In genomic region chr19:34254552-34255432, GRCh38 we compare ENCODE assay signal across 8 cellular contexts. TPM values are rescaled to one million over a fixed set of nuclear protein-coding genes. Genes with fewer than 3 reads are reported as not detected.
DNase-seq lines count a peak whose midpoint lies in the region; FAIRE-seq and TF ChIP-seq lines count a peak whose summit lies in the region.

GARRE1 (plus strand) TSS chr19:34254554; CDS start chr19:34300474, 45,920 bp downstream.

- no peaks in the 10 kb centered on the region; the same call in 1 of the 2 replicates for H3K36me3 ChIP-seq in MG63
- no peaks in the 10 kb centered on the region for H3K36me3 ChIP-seq in ectodermal cell (ENCODE audit: control insufficient read depth, insufficient read depth, low read length)

- peak within 1 kb of the TSS; percentile 82 to 94 for H3K4me3 Mint-ChIP-seq in H9
- peak within 1 kb of the TSS; percentile 90 for H3K4me3 Mint-ChIP-seq in activated CD4-positive, alpha-beta T cell treated with anti-CD3 and anti-CD28 coated beads, Interleukin-2, amount 10 ng/mL, durations not matched to agents 7 days and 5 days

- H3K14ac ChIP-seq in H9 (ENCODE audit: insufficient read depth, low read length): peak within 1 kb of the TSS; percentile 86

- no peak for TF ChIP-seq CTCF in H9 (conservative IDR thresholded peaks at IDR 0.05)

- no peak within 1 kb of the TSS for H4K5ac ChIP-seq in H9 (ENCODE audit: insufficient read length, low read depth, low read length)

- TF ChIP-seq POLR2A in GM12891 (IDR thresholded peaks at IDR 0.05; ENCODE audit: low read depth, low read length): no peak

- H3K4me1 ChIP-seq in H9 (ENCODE audit: insufficient read depth, low read length): no peaks in the 10 kb centered on the region
- H3K4me1 ChIP-seq in ectodermal cell (ENCODE audit: control insufficient read depth, insufficient read depth, low read length): peaks cover 4% of the 10 kb centered on the region

- peaks cover 17 to 20% of the 10 kb centered on the region in 2 experiments for H3K4me1 Mint-ChIP-seq in H9
- peaks cover 32% of the 10 kb centered on the region for H3K4me1 Mint-ChIP-seq in activated CD4-positive, alpha-beta T cell treated with anti-CD3 and anti-CD28 coated beads, Interleukin-2, amount 10 ng/mL, durations not matched to agents 7 days and 5 days

- no peak within 1 kb of the TSS for H2BK120ac ChIP-seq in H9 (ENCODE audit: low read depth, low read length, poor library complexity, severe bottlenecking)

- H3K18ac ChIP-seq in H9 (ENCODE audit: insufficient read length, low read depth, low read length): peak within 1 kb of the TSS; percentile 38

- FAIRE-seq in GM12891 (lab: Jason Lieb, UNC): peak; percentile 93

- no peaks in the 10 kb centered on the region; a peak in 1 of 5 replicates for H3K9me3 Mint-ChIP-seq in H9
- no peaks in the 10 kb centered on the region for H3K9me3 Mint-ChIP-seq in activated CD4-positive, alpha-beta T cell treated with anti-CD3 and anti-CD28 coated beads, Interleukin-2, amount 10 ng/mL, durations not matched to agents 7 days and 5 days

- peak within 1 kb of the TSS; percentile 21 for H3K27ac ChIP-seq in H9 (ENCODE audit: insufficient read length, low read depth, low read length)
- peak within 1 kb of the TSS; percentile 74 for H3K27ac ChIP-seq in ectodermal cell (ENCODE audit: insufficient read depth, low read depth, low read length, poor library complexity, severe bottlenecking)

- H3K27me3 ChIP-seq in H9 (ENCODE audit: insufficient read depth, low read length) (no peaks in the 10 kb centered on the region), MG63 (no peaks in the 10 kb centered on the region), ectodermal cell (ENCODE audit: control insufficient read depth, insufficient read depth, low read length, poor library complexity, severe bottlenecking) (no peaks in the 10 kb centered on the region)

- no peak within 1 kb of the TSS for H2AFZ ChIP-seq in H9 (ENCODE audit: low read length)

- H4K20me1 ChIP-seq in H9 (ENCODE audit: control insufficient read depth, insufficient read depth, insufficient read length): no peaks in the 10 kb centered on the region

- peaks cover 2% of the 10 kb centered on the region for H3K79me1 ChIP-seq in H9 (ENCODE audit: insufficient read depth, low read depth, low read length, poor library complexity, severe bottlenecking)

- H3K4me3 ChIP-seq in MG63 (peak within 1 kb of the TSS; percentile 94), ectodermal cell (ENCODE audit: insufficient read depth, low read depth, low read length) (peak within 1 kb of the TSS; percentile 72)

- H3K9ac ChIP-seq in H9 (ENCODE audit: extremely low read depth, insufficient read length, low read length): peak within 1 kb of the TSS; percentile 80

- CTCF ChIA-PET in activated CD4-positive, alpha-beta T cell treated with anti-CD3 and anti-CD28 coated beads, Interleukin-2, amount 10 ng/mL, durations not matched to agents 7 days and 5 days (lab: Charles Lee): interaction anchor here (0.5 kb wide), 1 partner anchor 83 kb away, joined by 3 read pairs; no protein-coding TSS in a partner anchor

- H3K23ac ChIP-seq in H9 (ENCODE audit: insufficient read length, low read depth, low read length): no peak within 1 kb of the TSS

- no peak within 1 kb of the TSS for H3K4ac ChIP-seq in H9 (ENCODE audit: low read depth, low read length)

- H3K23me2 ChIP-seq in H9 (ENCODE audit: insufficient read length, low read depth, low read length, poor library complexity, severe bottlenecking): peaks cover 7% of the 10 kb centered on the region

- POLR2A ChIA-PET in activated CD4-positive, alpha-beta T cell treated with anti-CD3 and anti-CD28 coated beads, Interleukin-2, amount 10 ng/mL, durations not matched to agents 7 days and 5 days (lab: Charles Lee): no interaction called here

- peaks cover 2% of the 10 kb centered on the region; the same call in 1 of the 2 replicates for H3K79me2 ChIP-seq in H9 (ENCODE audit: insufficient read depth, low read length)

- no peak within 1 kb of the TSS for H3K56ac ChIP-seq in H9 (ENCODE audit: insufficient read length, low read depth, low read length)

- no peak within 1 kb of the TSS for H2BK12ac ChIP-seq in H9 (ENCODE audit: insufficient read length, low read depth, low read length)

- peak within 1 kb of the TSS; percentile 68 for H3K4me2 ChIP-seq in H9 (ENCODE audit: insufficient read depth, insufficient read length, low read length)

- peak within 1 kb of the TSS; percentile 91 to 95 (median 92) for H3K27ac Mint-ChIP-seq in H9
- H3K27ac Mint-ChIP-seq in activated CD4-positive, alpha-beta T cell treated with anti-CD3 and anti-CD28 coated beads, Interleukin-2, amount 10 ng/mL, durations not matched to agents 7 days and 5 days: peak within 1 kb of the TSS; percentile 99

- no peak within 1 kb of the TSS for H4K91ac ChIP-seq in H9 (ENCODE audit: insufficient read length, low read depth, low read length)

- no peaks in the 10 kb centered on the region for H3K9me3 ChIP-seq in H9 (ENCODE audit: control insufficient read depth, low read depth, low read length)
- H3K9me3 ChIP-seq in MG63: no peaks in the 10 kb centered on the region
- no peaks in the 10 kb centered on the region for H3K9me3 ChIP-seq in ectodermal cell (ENCODE audit: control insufficient read depth, low read length)

- DNase-seq in GM12891 (ENCODE audit: insufficient read length, low spot score): no peak
- peak; percentile 41 for DNase-seq in H9
- peak; percentile 86 for DNase-seq in MG63
- peak; percentile 90 for DNase-seq in activated CD4-positive, alpha-beta T cell treated with anti-CD3 and anti-CD28 coated beads, Interleukin-2, amount 10 ng/mL, durations not matched to agents 7 days and 5 days
- DNase-seq in lung microvascular endothelial cell (ENCODE audit: low read depth in 2 of 2): peak; percentile 34 to 83
- DNase-seq in stimulated activated CD8-positive, alpha-beta memory T cell treated with anti-CD3 and anti-CD28 coated beads, Interleukin-4, amount 100 ng/mL, for 24 hours (ENCODE audit: low read depth): peak; percentile 6
- DNase-seq in pons (ENCODE audit: low spot score): no peak

- H2BK20ac ChIP-seq in H9 (ENCODE audit: low read depth, low read length, poor library complexity, severe bottlenecking): no peak within 1 kb of the TSS

- no peak within 1 kb of the TSS for H2BK5ac ChIP-seq in H9 (ENCODE audit: insufficient read length, low read length)

- H3K27me3 Mint-ChIP-seq in H9 (ENCODE audit: low read depth): no peaks in the 10 kb centered on the region
- no peaks in the 10 kb centered on the region for H3K27me3 Mint-ChIP-seq in activated CD4-positive, alpha-beta T cell treated with anti-CD3 and anti-CD28 coated beads, Interleukin-2, amount 10 ng/mL, durations not matched to agents 7 days and 5 days

- no CpG with 5 or more reads among the region's 112 CpGs for WGBS in H9 (ENCODE audit: extremely low coverage, insufficient read length, low lambda C conversion rate)
- 0% methylated on average over 112 of the region's 112 CpGs for WGBS in ectodermal cell, 2 experiments

- H2BK15ac ChIP-seq in H9 (ENCODE audit: low read depth, low read length): no peak within 1 kb of the TSS

- H2AK5ac ChIP-seq in H9 (ENCODE audit: insufficient read length, low read length): no peak within 1 kb of the TSS

- H3T11ph ChIP-seq in H9 (ENCODE audit: low read length): no peak within 1 kb of the TSS

- H4K8ac ChIP-seq in H9 (replicated peaks; ENCODE audit: insufficient read length, low read depth, low read length): no peak within 1 kb of the TSS

- no peaks in the 10 kb centered on the region; a peak in 4 of 7 replicates for H3K36me3 Mint-ChIP-seq in H9 (ENCODE audit: insufficient read depth in 1 of 3, low read depth in 3 of 3)
- H3K36me3 Mint-ChIP-seq in activated CD4-positive, alpha-beta T cell treated with anti-CD3 and anti-CD28 coated beads, Interleukin-2, amount 10 ng/mL, durations not matched to agents 7 days and 5 days (ENCODE audit: low read depth): peaks cover 5% of the 10 kb centered on the region

TF ChIP-seq in GM12891, 5 proteins besides CTCF, POLR2A, EP300 and RAD21:
- TF ChIP-seq SPI1 (IDR thresholded peaks at IDR 0.05; ENCODE audit: low read depth, low read length) (no peak), POU2F2 (IDR thresholded peaks at IDR 0.05; ENCODE audit: low read depth, low read length) (no peak), PAX5 (IDR thresholded peaks at IDR 0.05; ENCODE audit: insufficient read depth, low read length, severe bottlenecking) (no peak), TAF1 (IDR thresholded peaks at IDR 0.05; ENCODE audit: low read depth, low read length) (no peak), POLR2AphosphoS5 (IDR thresholded peaks at IDR 0.05; ENCODE audit: low read depth, low read length) (no peak)

RNA-seq across cellular contexts. Expression of gene GARRE1, which starts in this region (rescaled TPM):
- 3.8 TPM for polyA plus RNA-seq in GM12891 (2012; ENCODE audit: low read depth, missing spikeins)
- total RNA-seq in H9 (2021) (20.5 and 24.1 TPM in 2 replicates), lung microvascular endothelial cell (25.1 and 26.8 TPM in 2 replicates)
- 8.9 and 11.0 TPM in 2 replicates for total RNA-seq in MG63 (2014; rRNA removed; shearing (Covaris generic); ENCODE audit: low replicate concordance)
- 10 to 100 TPM; 16.1 to 16.6 TPM for total RNA-seq in activated CD4-positive, alpha-beta T cell treated with anti-CD3 and anti-CD28 coated beads, Interleukin-2, amount 10 ng/mL, durations not matched to agents 7 days and 5 days
- polyA plus RNA-seq in ectodermal cell (2013, experiment 1 of 4): 27.7 TPM
- 31.0 TPM for polyA plus RNA-seq in ectodermal cell (2013, experiment 2 of 4)
- 17.9 TPM for polyA plus RNA-seq in ectodermal cell (2013, experiment 3 of 4)
- polyA plus RNA-seq in ectodermal cell (2013, experiment 4 of 4): 21.1 TPM

Comparison
In these comparisons a context has a peak if more than half of its experiments do, and no peak if none do; other contexts are left out.
1. DNase-seq: peak in H9 (single experiment), MG63 (single experiment), activated CD4-positive, alpha-beta T cell treated with anti-CD3 and anti-CD28 coated beads, Interleukin-2, amount 10 ng/mL, durations not matched to agents 7 days and 5 days (single experiment), lung microvascular endothelial cell (2 of 2) and stimulated activated CD8-positive, alpha-beta memory T cell treated with anti-CD3 and anti-CD28 coated beads, Interleukin-4, amount 100 ng/mL, for 24 hours (single experiment); none in GM12891 (single experiment) and pons (single experiment).